Comparison of ENCODE assay signal across 1 cellular context in the genomic region with DNA sequence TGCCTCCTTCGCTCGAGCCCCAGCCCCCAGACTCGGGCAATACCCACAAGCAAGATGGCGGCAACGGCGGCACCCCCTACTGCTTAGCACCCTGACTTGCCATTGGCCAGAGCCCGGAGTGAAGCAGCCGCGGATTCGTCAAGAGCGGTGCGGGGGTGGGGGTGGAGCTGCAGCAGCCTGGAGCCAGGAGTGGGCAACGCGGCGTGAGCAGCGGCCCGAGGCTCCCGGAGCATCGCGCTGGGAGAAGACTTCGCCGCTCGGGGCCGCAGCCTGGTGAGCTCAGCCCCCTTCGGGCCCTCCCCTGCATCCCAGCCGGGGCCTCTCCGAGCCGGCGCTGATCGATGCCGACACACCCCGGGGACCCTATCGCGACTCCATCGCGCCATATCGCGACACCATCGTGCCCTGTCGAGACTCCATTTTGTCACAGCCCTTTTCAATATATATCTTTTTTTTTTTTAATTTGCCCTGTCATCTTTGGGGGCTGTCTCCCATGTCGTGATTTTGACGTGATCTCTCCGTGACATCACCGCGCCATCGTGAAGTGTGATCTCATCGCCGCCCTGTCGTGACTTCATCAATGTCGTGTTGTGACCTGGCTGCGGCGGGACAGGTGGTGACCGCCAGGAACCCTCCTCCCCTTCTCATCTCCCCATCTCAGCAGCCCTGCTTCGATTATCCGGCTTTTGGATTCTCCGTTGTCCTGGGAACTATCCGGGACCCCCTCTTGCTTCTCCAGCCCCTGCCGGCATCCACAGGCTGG.
TF ChIP-seq lines count a peak whose summit lies in the region.

A gene with protein sequence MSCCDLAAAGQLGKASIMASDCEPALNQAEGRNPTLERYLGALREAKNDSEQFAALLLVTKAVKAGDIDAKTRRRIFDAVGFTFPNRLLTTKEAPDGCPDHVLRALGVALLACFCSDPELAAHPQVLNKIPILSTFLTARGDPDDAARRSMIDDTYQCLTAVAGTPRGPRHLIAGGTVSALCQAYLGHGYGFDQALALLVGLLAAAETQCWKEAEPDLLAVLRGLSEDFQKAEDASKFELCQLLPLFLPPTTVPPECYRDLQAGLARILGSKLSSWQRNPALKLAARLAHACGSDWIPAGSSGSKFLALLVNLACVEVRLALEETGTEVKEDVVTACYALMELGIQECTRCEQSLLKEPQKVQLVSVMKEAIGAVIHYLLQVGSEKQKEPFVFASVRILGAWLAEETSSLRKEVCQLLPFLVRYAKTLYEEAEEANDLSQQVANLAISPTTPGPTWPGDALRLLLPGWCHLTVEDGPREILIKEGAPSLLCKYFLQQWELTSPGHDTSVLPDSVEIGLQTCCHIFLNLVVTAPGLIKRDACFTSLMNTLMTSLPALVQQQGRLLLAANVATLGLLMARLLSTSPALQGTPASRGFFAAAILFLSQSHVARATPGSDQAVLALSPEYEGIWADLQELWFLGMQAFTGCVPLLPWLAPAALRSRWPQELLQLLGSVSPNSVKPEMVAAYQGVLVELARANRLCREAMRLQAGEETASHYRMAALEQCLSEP (plus strand): TSS at position 189 of the 763 bp plus-strand sequence. CDS start 392 bp downstream, at position 581.

TF ChIP-seq in K562, 482 proteins besides CTCF, POLR2A, EP300 and RAD21 (continued from another document and continues in another):
- TF ChIP-seq, protein P1, sequence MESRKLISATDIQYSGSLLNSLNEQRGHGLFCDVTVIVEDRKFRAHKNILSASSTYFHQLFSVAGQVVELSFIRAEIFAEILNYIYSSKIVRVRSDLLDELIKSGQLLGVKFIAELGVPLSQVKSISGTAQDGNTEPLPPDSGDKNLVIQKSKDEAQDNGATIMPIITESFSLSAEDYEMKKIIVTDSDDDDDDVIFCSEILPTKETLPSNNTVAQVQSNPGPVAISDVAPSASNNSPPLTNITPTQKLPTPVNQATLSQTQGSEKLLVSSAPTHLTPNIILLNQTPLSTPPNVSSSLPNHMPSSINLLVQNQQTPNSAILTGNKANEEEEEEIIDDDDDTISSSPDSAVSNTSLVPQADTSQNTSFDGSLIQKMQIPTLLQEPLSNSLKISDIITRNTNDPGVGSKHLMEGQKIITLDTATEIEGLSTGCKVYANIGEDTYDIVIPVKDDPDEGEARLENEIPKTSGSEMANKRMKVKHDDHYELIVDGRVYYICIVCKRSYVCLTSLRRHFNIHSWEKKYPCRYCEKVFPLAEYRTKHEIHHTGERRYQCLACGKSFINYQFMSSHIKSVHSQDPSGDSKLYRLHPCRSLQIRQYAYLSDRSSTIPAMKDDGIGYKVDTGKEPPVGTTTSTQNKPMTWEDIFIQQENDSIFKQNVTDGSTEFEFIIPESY (CRISPR knock-in tag; IDR thresholded peaks at IDR 0.05): 0 out of 2 replicates have a peak, but pooled peaks have one; percentile 5
- TF ChIP-seq JUND (IDR thresholded peaks at IDR 0.05; ENCODE audit: borderline replicate concordance, low read depth, low read length) (peak; percentile 46; the same call in 1 of the 2 replicates), JUND (tag; IDR thresholded peaks at IDR 0.05; ENCODE audit: borderline replicate concordance, low read depth, low read length) (peak; percentile 49; the same call in 1 of the 3 replicates), SMARCA4 (IDR thresholded peaks at IDR 0.05) (peak; percentile 76), CXXC5 (CRISPR knock-in tag; IDR thresholded peaks at IDR 0.05) (peak; percentile 98), HSF4 (CRISPR knock-in tag; IDR thresholded peaks at IDR 0.05; ENCODE audit: borderline replicate concordance) (no peak), RUNX1 (IDR thresholded peaks at IDR 0.05; ENCODE audit: low read depth) (peak; percentile 85; the same call in 1 of the 2 replicates), SIN3B (IDR thresholded peaks at IDR 0.05; ENCODE audit: low read depth) (peak; percentile 63; the same call in 1 of the 2 replicates), ZNF830 (CRISPR knock-in tag; IDR thresholded peaks at IDR 0.05) (no peak), ZSCAN29 (IDR thresholded peaks at IDR 0.05) (0 out of 2 replicates have a peak, but pooled peaks have one; percentile 26), NR4A1 (CRISPR knock-in tag; IDR thresholded peaks at IDR 0.05) (no peak), NR4A1 (tag; IDR thresholded peaks at IDR 0.05) (peak; percentile 73; the same call in 1 of the 2 replicates), ARHGAP35 (IDR thresholded peaks at IDR 0.05; ENCODE audit: partially characterized antibody) (peak; percentile 34), KDM1A (IDR thresholded peaks at IDR 0.05) (peak in 1 of 2 experiments; percentile 13; a peak in 1 of 4 replicates), NR1H2 (CRISPR knock-in tag; IDR thresholded peaks at IDR 0.05) (0 out of 2 replicates have a peak, but pooled peaks have one; percentile 29), PCBP1 (IDR thresholded peaks at IDR 0.05; ENCODE audit: low read depth, low read length, poor library complexity, severe bottlenecking) (peak; percentile 35), TAF15 (IDR thresholded peaks at IDR 0.05; ENCODE audit: low read depth, low read length) (no peak), SETDB1 (IDR thresholded peaks at IDR 0.05; ENCODE audit: low read length) (no peak), NFYB (IDR thresholded peaks at IDR 0.05; ENCODE audit: extremely low read depth, insufficient read length) (peak; percentile 94), ZNF780A (CRISPR knock-in tag; IDR thresholded peaks at IDR 0.05) (no peak), PCBP2 (IDR thresholded peaks at IDR 0.05; ENCODE audit: low read depth, low read length, poor library complexity, severe bottlenecking) (no peak), ZNF77 (CRISPR knock-in tag; IDR thresholded peaks at IDR 0.05) (no peak), GTF2A2 (tag; IDR thresholded peaks at IDR 0.05) (no peak), KAT8 (IDR thresholded peaks at IDR 0.05; ENCODE audit: low read depth) (0 out of 2 replicates have a peak, but pooled peaks have one; percentile 50)
- TF ChIP-seq, protein P2, sequence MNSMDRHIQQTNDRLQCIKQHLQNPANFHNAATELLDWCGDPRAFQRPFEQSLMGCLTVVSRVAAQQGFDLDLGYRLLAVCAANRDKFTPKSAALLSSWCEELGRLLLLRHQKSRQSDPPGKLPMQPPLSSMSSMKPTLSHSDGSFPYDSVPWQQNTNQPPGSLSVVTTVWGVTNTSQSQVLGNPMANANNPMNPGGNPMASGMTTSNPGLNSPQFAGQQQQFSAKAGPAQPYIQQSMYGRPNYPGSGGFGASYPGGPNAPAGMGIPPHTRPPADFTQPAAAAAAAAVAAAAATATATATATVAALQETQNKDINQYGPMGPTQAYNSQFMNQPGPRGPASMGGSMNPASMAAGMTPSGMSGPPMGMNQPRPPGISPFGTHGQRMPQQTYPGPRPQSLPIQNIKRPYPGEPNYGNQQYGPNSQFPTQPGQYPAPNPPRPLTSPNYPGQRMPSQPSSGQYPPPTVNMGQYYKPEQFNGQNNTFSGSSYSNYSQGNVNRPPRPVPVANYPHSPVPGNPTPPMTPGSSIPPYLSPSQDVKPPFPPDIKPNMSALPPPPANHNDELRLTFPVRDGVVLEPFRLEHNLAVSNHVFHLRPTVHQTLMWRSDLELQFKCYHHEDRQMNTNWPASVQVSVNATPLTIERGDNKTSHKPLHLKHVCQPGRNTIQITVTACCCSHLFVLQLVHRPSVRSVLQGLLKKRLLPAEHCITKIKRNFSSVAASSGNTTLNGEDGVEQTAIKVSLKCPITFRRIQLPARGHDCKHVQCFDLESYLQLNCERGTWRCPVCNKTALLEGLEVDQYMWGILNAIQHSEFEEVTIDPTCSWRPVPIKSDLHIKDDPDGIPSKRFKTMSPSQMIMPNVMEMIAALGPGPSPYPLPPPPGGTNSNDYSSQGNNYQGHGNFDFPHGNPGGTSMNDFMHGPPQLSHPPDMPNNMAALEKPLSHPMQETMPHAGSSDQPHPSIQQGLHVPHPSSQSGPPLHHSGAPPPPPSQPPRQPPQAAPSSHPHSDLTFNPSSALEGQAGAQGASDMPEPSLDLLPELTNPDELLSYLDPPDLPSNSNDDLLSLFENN (IDR thresholded peaks at IDR 0.05; ENCODE audit: low read depth in 2 of 2, low read length in 2 of 2): 0 out of 4 replicates have a peak, but pooled peaks of 1 of the 2 experiments have one; percentile 10
- TF ChIP-seq, protein P3, sequence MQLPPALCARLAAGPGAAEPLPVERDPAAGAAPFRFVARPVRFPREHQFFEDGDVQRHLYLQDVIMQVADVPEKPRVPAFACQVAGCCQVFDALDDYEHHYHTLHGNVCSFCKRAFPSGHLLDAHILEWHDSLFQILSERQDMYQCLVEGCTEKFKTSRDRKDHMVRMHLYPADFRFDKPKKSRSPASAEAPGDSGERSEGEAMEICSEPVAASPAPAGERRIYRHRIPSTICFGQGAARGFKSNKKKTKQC (CRISPR knock-in tag; IDR thresholded peaks at IDR 0.05): peak; percentile 29
- TF ChIP-seq, protein P4, sequence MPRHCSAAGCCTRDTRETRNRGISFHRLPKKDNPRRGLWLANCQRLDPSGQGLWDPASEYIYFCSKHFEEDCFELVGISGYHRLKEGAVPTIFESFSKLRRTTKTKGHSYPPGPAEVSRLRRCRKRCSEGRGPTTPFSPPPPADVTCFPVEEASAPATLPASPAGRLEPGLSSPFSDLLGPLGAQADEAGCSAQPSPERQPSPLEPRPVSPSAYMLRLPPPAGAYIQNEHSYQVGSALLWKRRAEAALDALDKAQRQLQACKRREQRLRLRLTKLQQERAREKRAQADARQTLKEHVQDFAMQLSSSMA (CRISPR knock-in tag; IDR thresholded peaks at IDR 0.05): no peak
- TF ChIP-seq, protein P5, sequence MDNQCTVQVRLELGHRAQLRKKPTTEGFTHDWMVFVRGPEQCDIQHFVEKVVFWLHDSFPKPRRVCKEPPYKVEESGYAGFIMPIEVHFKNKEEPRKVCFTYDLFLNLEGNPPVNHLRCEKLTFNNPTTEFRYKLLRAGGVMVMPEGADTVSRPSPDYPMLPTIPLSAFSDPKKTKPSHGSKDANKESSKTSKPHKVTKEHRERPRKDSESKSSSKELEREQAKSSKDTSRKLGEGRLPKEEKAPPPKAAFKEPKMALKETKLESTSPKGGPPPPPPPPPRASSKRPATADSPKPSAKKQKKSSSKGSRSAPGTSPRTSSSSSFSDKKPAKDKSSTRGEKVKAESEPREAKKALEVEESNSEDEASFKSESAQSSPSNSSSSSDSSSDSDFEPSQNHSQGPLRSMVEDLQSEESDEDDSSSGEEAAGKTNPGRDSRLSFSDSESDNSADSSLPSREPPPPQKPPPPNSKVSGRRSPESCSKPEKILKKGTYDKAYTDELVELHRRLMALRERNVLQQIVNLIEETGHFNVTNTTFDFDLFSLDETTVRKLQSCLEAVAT (IDR thresholded peaks at IDR 0.05): peak; percentile 38 to 93; a peak in 2 of 4 replicates
- TF ChIP-seq, protein P6, sequence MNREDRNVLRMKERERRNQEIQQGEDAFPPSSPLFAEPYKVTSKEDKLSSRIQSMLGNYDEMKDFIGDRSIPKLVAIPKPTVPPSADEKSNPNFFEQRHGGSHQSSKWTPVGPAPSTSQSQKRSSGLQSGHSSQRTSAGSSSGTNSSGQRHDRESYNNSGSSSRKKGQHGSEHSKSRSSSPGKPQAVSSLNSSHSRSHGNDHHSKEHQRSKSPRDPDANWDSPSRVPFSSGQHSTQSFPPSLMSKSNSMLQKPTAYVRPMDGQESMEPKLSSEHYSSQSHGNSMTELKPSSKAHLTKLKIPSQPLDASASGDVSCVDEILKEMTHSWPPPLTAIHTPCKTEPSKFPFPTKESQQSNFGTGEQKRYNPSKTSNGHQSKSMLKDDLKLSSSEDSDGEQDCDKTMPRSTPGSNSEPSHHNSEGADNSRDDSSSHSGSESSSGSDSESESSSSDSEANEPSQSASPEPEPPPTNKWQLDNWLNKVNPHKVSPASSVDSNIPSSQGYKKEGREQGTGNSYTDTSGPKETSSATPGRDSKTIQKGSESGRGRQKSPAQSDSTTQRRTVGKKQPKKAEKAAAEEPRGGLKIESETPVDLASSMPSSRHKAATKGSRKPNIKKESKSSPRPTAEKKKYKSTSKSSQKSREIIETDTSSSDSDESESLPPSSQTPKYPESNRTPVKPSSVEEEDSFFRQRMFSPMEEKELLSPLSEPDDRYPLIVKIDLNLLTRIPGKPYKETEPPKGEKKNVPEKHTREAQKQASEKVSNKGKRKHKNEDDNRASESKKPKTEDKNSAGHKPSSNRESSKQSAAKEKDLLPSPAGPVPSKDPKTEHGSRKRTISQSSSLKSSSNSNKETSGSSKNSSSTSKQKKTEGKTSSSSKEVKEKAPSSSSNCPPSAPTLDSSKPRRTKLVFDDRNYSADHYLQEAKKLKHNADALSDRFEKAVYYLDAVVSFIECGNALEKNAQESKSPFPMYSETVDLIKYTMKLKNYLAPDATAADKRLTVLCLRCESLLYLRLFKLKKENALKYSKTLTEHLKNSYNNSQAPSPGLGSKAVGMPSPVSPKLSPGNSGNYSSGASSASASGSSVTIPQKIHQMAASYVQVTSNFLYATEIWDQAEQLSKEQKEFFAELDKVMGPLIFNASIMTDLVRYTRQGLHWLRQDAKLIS (CRISPR knock-in tag; IDR thresholded peaks at IDR 0.05): no peak
- TF ChIP-seq, protein P7, sequence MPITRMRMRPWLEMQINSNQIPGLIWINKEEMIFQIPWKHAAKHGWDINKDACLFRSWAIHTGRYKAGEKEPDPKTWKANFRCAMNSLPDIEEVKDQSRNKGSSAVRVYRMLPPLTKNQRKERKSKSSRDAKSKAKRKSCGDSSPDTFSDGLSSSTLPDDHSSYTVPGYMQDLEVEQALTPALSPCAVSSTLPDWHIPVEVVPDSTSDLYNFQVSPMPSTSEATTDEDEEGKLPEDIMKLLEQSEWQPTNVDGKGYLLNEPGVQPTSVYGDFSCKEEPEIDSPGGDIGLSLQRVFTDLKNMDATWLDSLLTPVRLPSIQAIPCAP (CRISPR knock-in tag; IDR thresholded peaks at IDR 0.05; ENCODE audit: borderline replicate concordance): no peak
- TF ChIP-seq, protein P8, sequence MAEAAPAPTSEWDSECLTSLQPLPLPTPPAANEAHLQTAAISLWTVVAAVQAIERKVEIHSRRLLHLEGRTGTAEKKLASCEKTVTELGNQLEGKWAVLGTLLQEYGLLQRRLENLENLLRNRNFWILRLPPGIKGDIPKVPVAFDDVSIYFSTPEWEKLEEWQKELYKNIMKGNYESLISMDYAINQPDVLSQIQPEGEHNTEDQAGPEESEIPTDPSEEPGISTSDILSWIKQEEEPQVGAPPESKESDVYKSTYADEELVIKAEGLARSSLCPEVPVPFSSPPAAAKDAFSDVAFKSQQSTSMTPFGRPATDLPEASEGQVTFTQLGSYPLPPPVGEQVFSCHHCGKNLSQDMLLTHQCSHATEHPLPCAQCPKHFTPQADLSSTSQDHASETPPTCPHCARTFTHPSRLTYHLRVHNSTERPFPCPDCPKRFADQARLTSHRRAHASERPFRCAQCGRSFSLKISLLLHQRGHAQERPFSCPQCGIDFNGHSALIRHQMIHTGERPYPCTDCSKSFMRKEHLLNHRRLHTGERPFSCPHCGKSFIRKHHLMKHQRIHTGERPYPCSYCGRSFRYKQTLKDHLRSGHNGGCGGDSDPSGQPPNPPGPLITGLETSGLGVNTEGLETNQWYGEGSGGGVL (CRISPR knock-in tag; IDR thresholded peaks at IDR 0.05): no peak
